19 cellular contexts compared by ENCODE assay signal in the genomic region with DNA sequence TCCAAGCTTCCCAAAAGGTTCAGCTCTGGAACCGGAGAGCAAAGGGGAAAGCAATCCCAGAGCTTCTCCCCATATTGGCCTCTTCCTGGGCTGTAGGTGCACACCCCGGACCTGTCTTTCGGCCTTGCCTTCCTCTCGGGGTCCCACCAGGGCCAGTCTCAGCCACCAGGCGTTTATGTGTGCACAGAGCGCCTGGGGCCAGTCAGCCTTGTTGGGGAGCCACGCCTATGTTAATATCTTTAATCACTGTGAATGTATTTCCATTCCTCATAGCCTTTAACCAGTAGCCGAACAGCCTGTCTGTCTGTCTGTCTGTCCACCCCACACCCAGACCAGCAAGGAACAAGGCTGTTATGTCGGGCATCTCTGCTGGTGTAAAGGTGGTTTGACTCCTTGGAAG. TPM values are rescaled to one million over a fixed set of nuclear protein-coding genes. Genes with fewer than 3 reads are reported as not detected.
DNase-seq lines count a peak whose midpoint lies in the region; ATAC-seq, FAIRE-seq and TF ChIP-seq lines count a peak whose summit lies in the region.
"Had no signal": no experiment of that assay in that cellular context is flagged by ENCODE, and none has a peak within 500 bp of the region (broad histone marks: within the 10 kb centered on the region; RNA-seq: fewer than 3 reads in every experiment).

No MANE protein-coding gene starts in this region.

- H3K27ac ChIP-seq in mammary epithelial cell (ENCODE audit: insufficient read depth, low read depth, low read length): no peak overlapping the region
- peak overlapping the region; percentile 80 to 86 for H3K27ac ChIP-seq in kidney (ENCODE audit: low read depth in 2 of 2, low read length in 2 of 2)
- H3K27ac ChIP-seq in colonic mucosa: no peak overlapping the region
- H3K27ac ChIP-seq: HL-60, KMS-11, Peyer's patch, SJCRH30 had no signal

- H3K4me2 ChIP-seq in mammary epithelial cell (ENCODE audit: insufficient read depth, low read depth, low read length): peak overlapping the region; percentile 77
- H3K4me2 ChIP-seq: KMS-11 had no signal

- H3K9me3 Mint-ChIP-seq in type B pancreatic cell: no peaks in the 10 kb centered on the region

- H3K4me3 ChIP-seq in mammary epithelial cell (replicated peaks in 1 of 3; ENCODE audit: insufficient read depth in 1 of 3, low read depth in 2 of 3, low read length in 3 of 3) (no peak overlapping the region), kidney (ENCODE audit: low read length in 2 of 2) (no peak overlapping the region), colonic mucosa (no peak overlapping the region)
- H3K4me3 ChIP-seq: HAP-1, Peyer's patch, SJCRH30 had no signal

- CTCF ChIA-PET in mammary epithelial cell (lab: Charles Lee; ENCODE audit: low non-redundant PET): no interaction called here

- intact Hi-C loops in mammary epithelial cell (cut with micrococcal nuclease): loop anchor here (2.0 kb wide), 1 partner anchor 14 kb away; no protein-coding TSS in a partner anchor
- intact Hi-C loops in kidney (cut with DNase I): no loop called here
- intact Hi-C loops in colonic mucosa (cut with DNase I): no loop called here

- H3K27me3 ChIP-seq in mammary epithelial cell (ENCODE audit: insufficient read depth, low read length) (no peaks in the 10 kb centered on the region), colonic mucosa (no peaks in the 10 kb centered on the region)
- H3K27me3 ChIP-seq: BE2C, Peyer's patch, SJCRH30 had no signal

- peaks cover 3% of the 10 kb centered on the region for H3K4me1 Mint-ChIP-seq in T-helper 17 cell
- H3K4me1 Mint-ChIP-seq in type B pancreatic cell (ENCODE audit: unreplicated experiment): peaks cover 8% of the 10 kb centered on the region

- no peak for TF ChIP-seq CTCF in mammary epithelial cell (conservative IDR thresholded peaks at IDR 0.05 in 1 of 2, IDR thresholded peaks at IDR 0.05 in 1 of 2; ENCODE audit: extremely low read depth in 1 of 2, insufficient read depth in 1 of 2, low read depth in 1 of 2, low read length in 2 of 2)
- no peak for TF ChIP-seq CTCF in kidney (IDR thresholded peaks at IDR 0.05; ENCODE audit: borderline replicate concordance, extremely low read depth, insufficient read depth)
- TF ChIP-seq CTCF in type B pancreatic cell (conservative IDR thresholded peaks at IDR 0.05): no peak
- no peak for TF ChIP-seq CTCF in colonic mucosa (IDR thresholded peaks at IDR 0.05)

- ATAC-seq in T-helper 17 cell (no peak), GM21576 (IDR thresholded peaks at IDR 0.05; ENCODE audit: unreplicated experiment) (no peak)

- FAIRE-seq in kidney (lab: Jason Lieb, UNC): no peak

- BruUV-seq in mammary epithelial cell (replicated peaks; lab: Mats Ljungman, UMichigan): no TSS peak

- in situ Hi-C loops in mammary epithelial cell (cut with MboI; ENCODE audit: low sequenced_read_pairs in 2 of 2): no loop called here

- no peaks in the 10 kb centered on the region for H3K79me2 ChIP-seq in mammary epithelial cell (ENCODE audit: insufficient read depth, low read length)

- H3K4me1 ChIP-seq in mammary epithelial cell (ENCODE audit: insufficient read depth, low read length) (peaks cover 38% of the 10 kb centered on the region), kidney (ENCODE audit: control insufficient read depth in 1 of 2, insufficient read depth in 1 of 2, low read depth in 1 of 2, low read length in 2 of 2) (peaks cover 0 to 30% of the 10 kb centered on the region in 2 donors), colonic mucosa (no peaks in the 10 kb centered on the region)
- H3K4me1 ChIP-seq: HAP-1, SJCRH30 had no signal

- H3K27me3 Mint-ChIP-seq in T-helper 17 cell (no peaks in the 10 kb centered on the region), type B pancreatic cell (peaks cover 6% of the 10 kb centered on the region)

- no peak for DNase-seq in T-helper 17 cell
- DNase-seq in mammary epithelial cell: no peak
- DNase-seq in kidney: peak; percentile 54
- DNase-seq in type B pancreatic cell (ENCODE audit: extremely low spot score, unreplicated experiment): no peak
- DNase-seq in activated effector memory CD4-positive, alpha-beta T cell treated with Interleukin-2 at 50 U/mL for 16 hours: no peak
- DNase-seq in colonic mucosa: no peak
- DNase-seq: EL; GF-D8; NCI-H2029 treated with DMSO at 0.1 percent for 48 hours; NCI-H510A treated with DMSO at 0.1 percent for 48 hours; NCI-H774; NK-92 treated with Interleukin-12 subunit alpha and Interleukin-12 subunit beta, amount 100 ng/mL, for 24 hours; Peyer's patch; SJCRH30 had no signal

- no peaks in the 10 kb centered on the region for H3K9me3 ChIP-seq in T-helper 17 cell (ENCODE audit: control insufficient read depth, low read length, poor library complexity, severe bottlenecking)
- no peaks in the 10 kb centered on the region for H3K9me3 ChIP-seq in mammary epithelial cell (replicated peaks; ENCODE audit: insufficient read depth, low read length)
- no peaks in the 10 kb centered on the region for H3K9me3 ChIP-seq in kidney (ENCODE audit: control insufficient read depth in 1 of 2, low read length in 2 of 2)
- H3K9me3 ChIP-seq in colonic mucosa: no peaks in the 10 kb centered on the region
- H3K9me3 ChIP-seq: BE2C, HAP-1, Peyer's patch, SJCRH30 had no signal

- dilution Hi-C loops in mammary epithelial cell (cut with HindIII; ENCODE audit: low sequenced_read_pairs): no loop called here

- H3K9ac ChIP-seq in mammary epithelial cell (ENCODE audit: insufficient read depth, low read length): no peak overlapping the region
- peak overlapping the region in 1 of 2 donors; percentile 40 for H3K9ac ChIP-seq in kidney (ENCODE audit: low read length in 2 of 2)
- H3K9ac ChIP-seq in colonic mucosa (ENCODE audit: low read depth in 2 of 2, low read length in 2 of 2): no peak overlapping the region
- H3K9ac ChIP-seq: KMS-11 had no signal

- no peaks in the 10 kb centered on the region for H3K36me3 ChIP-seq in mammary epithelial cell (ENCODE audit: insufficient read depth, low read length)
- peaks cover 5 to 27% of the 10 kb centered on the region in 2 donors for H3K36me3 ChIP-seq in kidney (ENCODE audit: control insufficient read depth in 1 of 2, insufficient read depth in 2 of 2, low read length in 2 of 2)
- no peaks in the 10 kb centered on the region for H3K36me3 ChIP-seq in colonic mucosa
- H3K36me3 ChIP-seq: BE2C, SJCRH30 had no signal

- peak overlapping the region; percentile 19 for H3K27ac Mint-ChIP-seq in T-helper 17 cell
- peak overlapping the region; percentile 34 for H3K27ac Mint-ChIP-seq in type B pancreatic cell

- 76% methylated on average over 7 of the region's 9 CpGs for WGBS in mammary epithelial cell (ENCODE audit: low coverage, missing lambda C conversion rate)

- H2AFZ ChIP-seq in mammary epithelial cell (ENCODE audit: low read depth, low read length): no peak overlapping the region

- no peaks in the 10 kb centered on the region for H4K20me1 ChIP-seq in mammary epithelial cell (ENCODE audit: insufficient read depth, low read length)

- no peak overlapping the region for H3K4me3 Mint-ChIP-seq in T-helper 17 cell
- no peak overlapping the region for H3K4me3 Mint-ChIP-seq in type B pancreatic cell

- H3K36me3 Mint-ChIP-seq in T-helper 17 cell (ENCODE audit: low read depth) (peaks cover 6% of the 10 kb centered on the region), type B pancreatic cell (no peaks in the 10 kb centered on the region)

RNA-seq across cellular contexts. Expression of a gene that starts 18.7 kb away (rescaled TPM):
- total RNA-seq in T-helper 17 cell (10 to 100 TPM; 12.2 to 14.7 TPM), mammary epithelial cell (1 to 10 TPM; 5.3 to 6.7 TPM), kidney (52.9 TPM), type B pancreatic cell (ENCODE audit: low replicate concordance) (3.4 and 4.8 TPM in 2 replicates), colonic mucosa (1 to 10 TPM; 6.7 to 8.4 TPM)
- polyA plus RNA-seq in mammary epithelial cell (3.6 TPM), kidney (ENCODE audit: insufficient read depth, low read depth, low replicate concordance) (12.9 TPM)
- polyA minus RNA-seq in mammary epithelial cell: 8.2 TPM

Comparison
In these comparisons a context has a peak if more than half of its experiments do, and no peak if none do; other contexts are left out.
1. H3K27ac ChIP-seq: peak in kidney (2 of 2); none in mammary epithelial cell (single experiment) and colonic mucosa (single experiment).